8 cellular contexts compared by ENCODE assay signal in the genomic region with DNA sequence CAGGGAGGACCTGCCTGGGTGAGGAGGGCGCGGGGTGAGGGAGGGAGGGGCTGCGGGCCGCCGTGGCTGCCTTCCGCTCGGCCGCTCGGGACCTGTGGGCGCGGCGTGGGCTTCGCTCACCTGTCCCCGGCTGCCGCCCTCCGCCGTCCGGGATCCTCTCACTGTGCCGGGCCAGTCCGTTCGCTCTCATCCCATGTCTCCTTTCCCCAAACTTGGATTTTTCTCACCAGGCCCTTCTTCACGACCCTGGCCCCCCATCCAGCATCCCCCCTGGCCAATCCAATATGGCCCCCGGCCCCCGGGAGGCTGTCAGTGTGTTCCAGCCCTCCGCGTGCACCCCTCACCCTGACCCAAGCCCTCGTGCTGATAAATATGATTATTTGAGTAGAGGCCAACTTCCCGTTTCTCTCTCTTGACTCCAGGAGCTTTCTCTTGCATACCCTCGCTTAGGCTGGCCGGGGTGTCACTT. TPM values are rescaled to one million over a fixed set of nuclear protein-coding genes. Genes with fewer than 3 reads are reported as not detected.
DNase-seq lines count a peak whose midpoint lies in the region; ATAC-seq lines count a peak whose summit lies in the region.

No MANE protein-coding gene starts in this region.

- no peak for DNase-seq in T-helper 2 cell treated with Interferon-gamma antibody and Interleukin-4, amounts not matched to agents 5 μg/mL and 100 μg/mL, for 36 hours (ENCODE audit: low spot score)
- DNase-seq in T-helper 2 cell: no peak
- DNase-seq in SJCRH30: no peak
- DNase-seq in DMS53 treated with DMSO at 0.1 percent for 48 hours (lab: John Stamatoyannopoulos, UW; ENCODE audit: unreplicated experiment): no peak
- no peak for DNase-seq in activated CD4-positive, alpha-beta T cell treated with anti-CD3 and anti-CD28 coated beads, Interleukin-2, amount 50 U/mL, for 1 hour

- no peaks in the 10 kb centered on the region for H3K27me3 ChIP-seq in SJCRH30
- no peaks in the 10 kb centered on the region for H3K27me3 ChIP-seq in esophagus (ENCODE audit: control insufficient read depth in 1 of 2, insufficient read depth in 2 of 2, low read length in 2 of 2)
- no peaks in the 10 kb centered on the region for H3K27me3 ChIP-seq in neuron (ENCODE audit: insufficient read depth, low read length)

- no peaks in the 10 kb centered on the region for H3K9me3 Mint-ChIP-seq in T-helper 2 cell treated with Interferon-gamma antibody and Interleukin-4, amounts not matched to agents 5 μg/mL and 100 μg/mL, for 36 hours

- H3K9me3 ChIP-seq in SJCRH30 (replicated peaks) (no peaks in the 10 kb centered on the region), esophagus (ENCODE audit: control insufficient read depth in 2 of 2, insufficient read depth in 1 of 2, low read depth in 1 of 2, low read length in 1 of 2) (no peaks in the 10 kb centered on the region), neuron (ENCODE audit: low read length) (no peaks in the 10 kb centered on the region)

- H3K36me3 Mint-ChIP-seq in T-helper 2 cell treated with Interferon-gamma antibody and Interleukin-4, amounts not matched to agents 5 μg/mL and 100 μg/mL, for 36 hours (ENCODE audit: low read depth): peaks cover 2% of the 10 kb centered on the region

- H3K27me3 Mint-ChIP-seq in T-helper 2 cell treated with Interferon-gamma antibody and Interleukin-4, amounts not matched to agents 5 μg/mL and 100 μg/mL, for 36 hours (ENCODE audit: low read depth): no peaks in the 10 kb centered on the region

- peaks cover 30% of the 10 kb centered on the region for H3K4me1 Mint-ChIP-seq in T-helper 2 cell treated with Interferon-gamma antibody and Interleukin-4, amounts not matched to agents 5 μg/mL and 100 μg/mL, for 36 hours (ENCODE audit: low read depth)

- peak overlapping the region; percentile 97 for H3K4me3 Mint-ChIP-seq in T-helper 2 cell treated with Interferon-gamma antibody and Interleukin-4, amounts not matched to agents 5 μg/mL and 100 μg/mL, for 36 hours

- H3K27ac ChIP-seq in SJCRH30 (no peak overlapping the region; the same call in 1 of the 2 replicates), esophagus (ENCODE audit: low read depth in 2 of 2, low read length in 1 of 2) (peak overlapping the region; percentile 91 to 96)

- H3K36me3 ChIP-seq in SJCRH30 (no peaks in the 10 kb centered on the region), esophagus (ENCODE audit: control insufficient read depth in 2 of 2, insufficient read depth in 2 of 2, low read length in 1 of 2) (no peaks in the 10 kb centered on the region), neuron (ENCODE audit: insufficient read depth, low read length) (peaks cover 4% of the 10 kb centered on the region)

- no peak for ATAC-seq in GM21717 (IDR thresholded peaks at IDR 0.05; ENCODE audit: unreplicated experiment)

- H3K27ac Mint-ChIP-seq in T-helper 2 cell treated with Interferon-gamma antibody and Interleukin-4, amounts not matched to agents 5 μg/mL and 100 μg/mL, for 36 hours: peak overlapping the region; percentile 99

- no peak overlapping the region for H2AFZ ChIP-seq in neuron (ENCODE audit: low read depth, low read length)

- H3K4me1 ChIP-seq in SJCRH30 (peaks cover 13% of the 10 kb centered on the region; the same call in 1 of the 2 replicates), esophagus (ENCODE audit: control insufficient read depth in 2 of 2, insufficient read depth in 2 of 2, low read length in 1 of 2) (peaks cover 5 to 12% of the 10 kb centered on the region in 2 donors), neuron (ENCODE audit: insufficient read depth, low read length) (peaks cover 30% of the 10 kb centered on the region)

- H3K4me3 ChIP-seq in SJCRH30 (peak overlapping the region; percentile 70), esophagus (ENCODE audit: low read depth in 1 of 2, low read length in 2 of 2) (peak overlapping the region; percentile 69 to 89), neuron (ENCODE audit: low read length) (peak overlapping the region; percentile 60)

- 2% methylated on average over 16 to 30 of the region's 30 CpGs for WGBS in esophagus, 2 donors

RNA-seq across cellular contexts. Expression of gene ZBTB48, which starts 0.4 kb away (rescaled TPM):
- 14.6 and 25.2 TPM in 2 replicates for total RNA-seq in SJCRH30 (2014; rRNA removed; shearing (Covaris generic))
- 10 to 100 TPM; 16.2 to 42.7 TPM for polyA plus RNA-seq in esophagus

RNA-seq across cellular contexts. Expression of gene KLHL21, which starts 22.5 kb away (rescaled TPM):
- 44.8 and 45.0 TPM in 2 replicates for total RNA-seq in SJCRH30 (2014; rRNA removed; shearing (Covaris generic))
- 10 to 100 TPM; 20.5 to 22.3 TPM for polyA plus RNA-seq in esophagus

RNA-seq across cellular contexts. Expression of gene TAS1R1, which starts 25.0 kb away (rescaled TPM):
- 0.14 and 0.20 TPM in 2 replicates for total RNA-seq in SJCRH30 (2014; rRNA removed; shearing (Covaris generic))
- polyA plus RNA-seq in esophagus: under 1 TPM; 0.02 to 0.04 TPM

RNA-seq across cellular contexts. Expression of gene NOL9, which starts 25.8 kb away (rescaled TPM):
- 63.5 and 64.7 TPM in 2 replicates for total RNA-seq in SJCRH30 (2014; rRNA removed; shearing (Covaris generic))
- polyA plus RNA-seq in esophagus: 1 to 10 TPM; 3.8 to 5.7 TPM

RNA-seq across cellular contexts. Expression of gene PHF13, which starts 33.4 kb away (rescaled TPM):
- total RNA-seq in SJCRH30 (2014; rRNA removed; shearing (Covaris generic)): 24.5 and 25.0 TPM in 2 replicates
- polyA plus RNA-seq in esophagus: 1 to 10 TPM; 8.4 to 9.0 TPM
